Comparison of ENCODE assay signal across 14 cellular contexts in genomic region chr9:4965174-4965821, GRCh38. TPM values are rescaled to one million over a fixed set of nuclear protein-coding genes. Genes with fewer than 3 reads are reported as not detected.
DNase-seq lines count a peak whose midpoint lies in the region; TF ChIP-seq lines count a peak whose summit lies in the region.
"Had no signal": no experiment of that assay in that cellular context is flagged by ENCODE, and none has a peak within 500 bp of the region (broad histone marks: within the 10 kb centered on the region; RNA-seq: fewer than 3 reads in every experiment).

No MANE protein-coding gene starts in this region.

- H3K4me2 ChIP-seq in MM.1S (ENCODE audit: low read depth, low read length), result 0 out of 2 replicates have a peak overlapping the region, but pooled peaks have one; percentile 0
- H3K4me2 ChIP-seq: PC-9 had no signal

- H3K9me3 Mint-ChIP-seq in activated naive CD4-positive, alpha-beta T cell treated with anti-CD3 and anti-CD28 coated beads for 36 hours, result peaks cover 4% of the 10 kb centered on the region
- no peaks in the 10 kb centered on the region for H3K9me3 Mint-ChIP-seq in activated naive CD8-positive, alpha-beta T cell (ENCODE audit: low read depth)
- H3K9me3 Mint-ChIP-seq in osteocyte (ENCODE audit: unreplicated experiment), result peaks cover 5% of the 10 kb centered on the region

- TF ChIP-seq CTCF in MM.1S (IDR thresholded peaks at IDR 0.05; ENCODE audit: low read length) (no peak), osteocyte (IDR thresholded peaks at IDR 0.05) (no peak)

- no peak overlapping the region for H3K4me3 ChIP-seq in MM.1S (ENCODE audit: low read length)
- H3K4me3 ChIP-seq: K562, PC-9 had no signal

- peak overlapping the region; percentile 54 for H3K4me3 Mint-ChIP-seq in activated naive CD4-positive, alpha-beta T cell treated with anti-CD3 and anti-CD28 coated beads for 36 hours
- H3K4me3 Mint-ChIP-seq in activated naive CD8-positive, alpha-beta T cell, result no peak overlapping the region
- H3K4me3 Mint-ChIP-seq in osteocyte (ENCODE audit: unreplicated experiment), result no peak overlapping the region
- H3K4me3 Mint-ChIP-seq: CD8-positive, alpha-beta T cell had no signal

- H3K9ac ChIP-seq in MM.1S (ENCODE audit: low read length), result no peak overlapping the region

- no peaks in the 10 kb centered on the region for H3K9me2 ChIP-seq in MM.1S (replicated peaks; ENCODE audit: insufficient read depth, low read length)

- no peak overlapping the region for H3K27ac ChIP-seq in MM.1S (ENCODE audit: low read length)
- H3K27ac ChIP-seq: HL-60, PC-9 had no signal

- H3K27ac Mint-ChIP-seq in activated naive CD4-positive, alpha-beta T cell treated with anti-CD3 and anti-CD28 coated beads for 36 hours, result peak overlapping the region; percentile 74
- H3K27ac Mint-ChIP-seq in activated naive CD8-positive, alpha-beta T cell, result peak overlapping the region; percentile 72
- peak overlapping the region; percentile 93 for H3K27ac Mint-ChIP-seq in osteocyte (ENCODE audit: unreplicated experiment)
- H3K27ac Mint-ChIP-seq: CD8-positive, alpha-beta T cell had no signal

- peaks cover 42% of the 10 kb centered on the region for H3K4me1 Mint-ChIP-seq in activated naive CD4-positive, alpha-beta T cell treated with anti-CD3 and anti-CD28 coated beads for 36 hours (ENCODE audit: low read depth)
- peaks cover 16% of the 10 kb centered on the region for H3K4me1 Mint-ChIP-seq in activated naive CD8-positive, alpha-beta T cell (ENCODE audit: low read depth)
- peaks cover 56% of the 10 kb centered on the region for H3K4me1 Mint-ChIP-seq in osteocyte (ENCODE audit: unreplicated experiment)

- no peaks in the 10 kb centered on the region for H3K4me1 ChIP-seq in MM.1S (ENCODE audit: low read length)

- no peaks in the 10 kb centered on the region for H3K36me3 ChIP-seq in MM.1S (replicated peaks; ENCODE audit: insufficient read depth, low read length)

- H3K27me3 ChIP-seq in MM.1S (replicated peaks; ENCODE audit: insufficient read depth, low read length), result no peaks in the 10 kb centered on the region

- no peak for DNase-seq in activated naive CD4-positive, alpha-beta T cell treated with anti-CD3 and anti-CD28 coated beads for 36 hours
- DNase-seq in activated naive CD4-positive, alpha-beta T cell (lab: John Stamatoyannopoulos, UW), result no peak
- DNase-seq in MM.1S (no peak), osteocyte (ENCODE audit: extremely low spot score, unreplicated experiment) (no peak), SIG-M5 treated with dmso at 0.1 percent for 504 hours (lab: John Stamatoyannopoulos, UW; ENCODE audit: unreplicated experiment) (no peak), NCI-H1694 (lab: John Stamatoyannopoulos, UW) (no peak), DMS53 (lab: John Stamatoyannopoulos, UW) (no peak)
- DNase-seq: CD8-positive, alpha-beta T cell; NCI-H1092; NCI-H446; PC-9 had no signal

- H3F3A ChIP-seq in MM.1S (ENCODE audit: insufficient read depth, low read length), result no peaks in the 10 kb centered on the region

- intact Hi-C loops in activated naive CD4-positive, alpha-beta T cell treated with anti-CD3 and anti-CD28 coated beads for 36 hours (cut with micrococcal nuclease), result no loop called here

- H3K36me3 Mint-ChIP-seq in activated naive CD4-positive, alpha-beta T cell treated with anti-CD3 and anti-CD28 coated beads for 36 hours (ENCODE audit: low read depth), result peaks cover 3% of the 10 kb centered on the region
- peaks cover 4% of the 10 kb centered on the region for H3K36me3 Mint-ChIP-seq in activated naive CD8-positive, alpha-beta T cell
- no peaks in the 10 kb centered on the region for H3K36me3 Mint-ChIP-seq in osteocyte (ENCODE audit: unreplicated experiment)
- H3K36me3 Mint-ChIP-seq: CD8-positive, alpha-beta T cell had no signal

- H2AFZ ChIP-seq in MM.1S (ENCODE audit: low read length), result no peak overlapping the region
- H2AFZ ChIP-seq: PC-9 had no signal

- CTCF ChIA-PET in activated naive CD4-positive, alpha-beta T cell treated with anti-CD3 and anti-CD28 coated beads for 36 hours (lab: Charles Lee), result interaction anchor here (0.7 to 1.3 kb wide), 3 partner anchors 17 to 23 kb away, joined by 3 read pairs; no protein-coding TSS in a partner anchor

- H3K9me3 ChIP-seq in MM.1S (replicated peaks; ENCODE audit: insufficient read depth, low read length), result no peaks in the 10 kb centered on the region

- no peaks in the 10 kb centered on the region for H3K27me3 Mint-ChIP-seq in activated naive CD4-positive, alpha-beta T cell treated with anti-CD3 and anti-CD28 coated beads for 36 hours (ENCODE audit: low read depth)
- H3K27me3 Mint-ChIP-seq in activated naive CD8-positive, alpha-beta T cell, result no peaks in the 10 kb centered on the region
- no peaks in the 10 kb centered on the region for H3K27me3 Mint-ChIP-seq in osteocyte (ENCODE audit: unreplicated experiment)

- H3K79me2 ChIP-seq in MM.1S (ENCODE audit: low read length), result no peaks in the 10 kb centered on the region

- H4K20me1 ChIP-seq in MM.1S (ENCODE audit: insufficient read depth, low read length), result no peaks in the 10 kb centered on the region

RNA-seq across cellular contexts. Expression of gene JAK2, which starts 19.8 kb away (rescaled TPM):
- 10 to 100 TPM; 46.8 to 51.0 TPM for total RNA-seq in activated naive CD4-positive, alpha-beta T cell treated with anti-CD3 and anti-CD28 coated beads for 36 hours
- 23.3 and 24.6 TPM in 2 replicates for total RNA-seq in osteocyte
